ENCODE assay signal across 33 cellular contexts in the genomic region with DNA sequence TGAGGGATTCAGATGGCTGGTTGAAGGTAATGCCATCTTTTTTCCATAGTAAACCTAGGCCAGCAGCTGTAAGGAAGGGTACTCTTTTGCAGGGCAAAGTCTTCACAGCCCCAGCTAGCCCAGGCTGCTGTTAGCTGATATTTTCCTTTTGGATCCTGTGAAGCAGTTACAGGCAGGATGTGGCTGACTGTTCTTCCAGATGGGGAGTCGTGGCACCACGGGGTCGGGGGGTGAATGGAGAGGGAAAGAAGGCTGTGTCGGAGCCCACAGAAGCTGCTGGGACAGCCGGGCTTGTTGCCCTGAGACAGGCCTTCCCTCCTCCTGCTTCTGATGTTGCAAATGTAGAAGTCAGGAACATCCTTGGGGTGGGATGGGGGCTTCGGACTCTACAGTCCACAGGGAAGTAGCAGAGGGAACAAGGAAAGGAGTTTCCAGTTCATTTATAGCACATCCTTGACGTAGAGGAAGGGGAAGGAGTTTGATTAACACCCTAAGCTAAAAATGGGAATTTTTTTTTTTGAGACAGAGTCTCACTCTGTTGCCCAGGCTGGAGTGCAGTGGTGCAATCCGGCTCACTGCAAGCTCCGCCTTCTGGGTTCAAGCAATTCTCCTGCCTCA.
"Had no signal": no experiment of that assay in that cellular context is flagged by ENCODE, and none has a peak within 500 bp of the region (broad histone marks: within the 10 kb centered on the region; RNA-seq: fewer than 3 reads in every experiment).

No MANE protein-coding gene starts in this region.

- DNase-seq: activated CD4-positive, alpha-beta memory T cell treated with anti-CD3 and anti-CD28 coated beads, Interleukin-2, amount 10 ng/mL, durations not matched to agents 7 days and 5 days; activated CD4-positive, alpha-beta T cell treated with anti-CD3 and anti-CD28 coated beads for 1 hour; activated CD4-positive, alpha-beta T cell treated with anti-CD3 and anti-CD28 coated beads for 48 hours; activated CD4-positive, CD25-positive, alpha-beta regulatory T cell; activated effector memory CD4-positive, alpha-beta T cell treated with anti-CD3 and anti-CD28 coated beads, Interleukin-2, amount 50 U/mL, for 16 hours; activated naive CD4-positive, alpha-beta T cell; activated naive CD4-positive, alpha-beta T cell treated with anti-CD3 and anti-CD28 coated beads, Interleukin-2, amount 50 U/mL, for 16 hours; activated naive CD8-positive, alpha-beta T cell treated with anti-CD3 and anti-CD28 coated beads for 36 hours; activated T-cell treated with anti-CD3 and anti-CD28 coated beads, Interleukin-2, amount 50 U/mL, for 1 hour; activated T-cell treated with anti-CD3 and anti-CD28 coated beads, Interleukin-2, amount 50 U/mL, for 72 hours; amniotic stem cell; body of pancreas; IMR-90; NCI-H1092 treated with DMSO at 0.1 percent for 48 hours; NCI-H1417; NCI-H146; NCI-H187; NCI-H2029 treated with DMSO at 0.1 percent for 48 hours; NCI-H2107; NCI-H2171; NCI-H510A; NCI-H526; NCI-H748 treated with DMSO at 0.1 percent for 48 hours; NK-92 treated with Interleukin-12 subunit alpha and Interleukin-12 subunit beta, amount 100 ng/mL, for 24 hours; PC-9; SHP77; SJCRH30; T1000; WERI-Rb-1 had no signal

- ATAC-seq: activated T-cell treated with anti-CD3 and anti-CD28 coated beads, Interleukin-2, amount 50 U/mL, for 72 hours; activated T-helper 17 cell treated with anti-CD3 and anti-CD28 coated beads, Interleukin-2, amount 50 U/mL, for 72 hours; body of pancreas; K562 had no signal

- H3K4me1 Mint-ChIP-seq: activated CD4-positive, alpha-beta memory T cell treated with anti-CD3 and anti-CD28 coated beads, Interleukin-2, amount 10 ng/mL, durations not matched to agents 7 days and 5 days; activated naive CD8-positive, alpha-beta T cell treated with anti-CD3 and anti-CD28 coated beads for 36 hours; activated T-helper 17 cell treated with anti-CD3 and anti-CD28 coated beads, Interleukin-2, amount 50 U/mL, for 72 hours had no signal

- H3K27ac ChIP-seq: body of pancreas, PC-9, RWPE1, SJCRH30, SK-N-MC, WERI-Rb-1 had no signal

- H3K27ac Mint-ChIP-seq: activated CD4-positive, alpha-beta memory T cell treated with anti-CD3 and anti-CD28 coated beads, Interleukin-2, amount 10 ng/mL, durations not matched to agents 7 days and 5 days; activated naive CD8-positive, alpha-beta T cell treated with anti-CD3 and anti-CD28 coated beads for 36 hours; activated T-cell treated with anti-CD3 and anti-CD28 coated beads, Interleukin-2, amount 50 U/mL, for 72 hours; activated T-helper 17 cell treated with anti-CD3 and anti-CD28 coated beads, Interleukin-2, amount 50 U/mL, for 72 hours had no signal

- H3K4me3 ChIP-seq: body of pancreas, K562, PC-9, SJCRH30, SK-N-MC had no signal

- H3K9me3 ChIP-seq: body of pancreas, SJCRH30 had no signal

- H3K36me3 ChIP-seq: SJCRH30, WERI-Rb-1 had no signal

- H3K27me3 Mint-ChIP-seq: activated CD4-positive, alpha-beta memory T cell treated with anti-CD3 and anti-CD28 coated beads, Interleukin-2, amount 10 ng/mL, durations not matched to agents 7 days and 5 days; activated naive CD8-positive, alpha-beta T cell treated with anti-CD3 and anti-CD28 coated beads for 36 hours; activated T-helper 17 cell treated with anti-CD3 and anti-CD28 coated beads, Interleukin-2, amount 50 U/mL, for 72 hours had no signal

- H3K27me3 ChIP-seq: body of pancreas, SJCRH30 had no signal

- H3K36me3 Mint-ChIP-seq: activated naive CD8-positive, alpha-beta T cell treated with anti-CD3 and anti-CD28 coated beads for 36 hours had no signal

- H3K4me3 Mint-ChIP-seq: activated CD4-positive, alpha-beta memory T cell treated with anti-CD3 and anti-CD28 coated beads, Interleukin-2, amount 10 ng/mL, durations not matched to agents 7 days and 5 days; activated naive CD8-positive, alpha-beta T cell treated with anti-CD3 and anti-CD28 coated beads for 36 hours; activated T-cell treated with anti-CD3 and anti-CD28 coated beads, Interleukin-2, amount 50 U/mL, for 72 hours; activated T-helper 17 cell treated with anti-CD3 and anti-CD28 coated beads, Interleukin-2, amount 50 U/mL, for 72 hours had no signal

- H3K9me3 Mint-ChIP-seq: activated CD4-positive, alpha-beta memory T cell treated with anti-CD3 and anti-CD28 coated beads, Interleukin-2, amount 10 ng/mL, durations not matched to agents 7 days and 5 days; activated naive CD8-positive, alpha-beta T cell treated with anti-CD3 and anti-CD28 coated beads for 36 hours; activated T-cell treated with anti-CD3 and anti-CD28 coated beads, Interleukin-2, amount 50 U/mL, for 72 hours; activated T-helper 17 cell treated with anti-CD3 and anti-CD28 coated beads, Interleukin-2, amount 50 U/mL, for 72 hours had no signal

- H3K4me1 ChIP-seq: SJCRH30 had no signal
